Comparison of ENCODE assay signal across 16 cellular contexts in the genomic region with DNA sequence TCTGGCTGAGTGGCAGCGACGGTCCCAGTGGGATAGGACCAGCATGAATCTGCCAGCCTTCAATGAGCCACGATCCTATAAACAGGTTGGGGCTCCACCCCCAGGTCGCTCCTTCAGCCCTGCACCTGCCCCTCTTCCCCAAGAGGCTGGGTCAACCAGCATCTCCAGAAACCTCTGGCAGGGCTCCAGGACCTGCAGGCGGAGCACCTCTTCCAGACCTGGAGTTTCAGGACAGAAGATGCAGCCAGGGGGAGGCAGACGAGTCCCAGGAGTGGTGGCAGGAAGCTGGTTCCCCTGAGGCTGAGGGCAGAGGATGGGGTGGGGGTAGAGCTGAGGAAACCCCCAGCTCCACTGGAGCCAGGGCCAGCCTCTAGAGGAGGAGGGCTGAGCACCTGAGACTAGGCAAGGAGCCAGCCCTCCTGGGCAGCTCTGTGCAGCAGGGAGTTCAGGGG. TPM values are rescaled to one million over a fixed set of nuclear protein-coding genes. Genes with fewer than 3 reads are reported as not detected.
DNase-seq lines count a peak whose midpoint lies in the region; ATAC-seq, FAIRE-seq and TF ChIP-seq lines count a peak whose summit lies in the region.
"Had no signal": no experiment of that assay in that cellular context is flagged by ENCODE, and none has a peak within 500 bp of the region (broad histone marks: within the 10 kb centered on the region; RNA-seq: fewer than 3 reads in every experiment).

A gene with protein sequence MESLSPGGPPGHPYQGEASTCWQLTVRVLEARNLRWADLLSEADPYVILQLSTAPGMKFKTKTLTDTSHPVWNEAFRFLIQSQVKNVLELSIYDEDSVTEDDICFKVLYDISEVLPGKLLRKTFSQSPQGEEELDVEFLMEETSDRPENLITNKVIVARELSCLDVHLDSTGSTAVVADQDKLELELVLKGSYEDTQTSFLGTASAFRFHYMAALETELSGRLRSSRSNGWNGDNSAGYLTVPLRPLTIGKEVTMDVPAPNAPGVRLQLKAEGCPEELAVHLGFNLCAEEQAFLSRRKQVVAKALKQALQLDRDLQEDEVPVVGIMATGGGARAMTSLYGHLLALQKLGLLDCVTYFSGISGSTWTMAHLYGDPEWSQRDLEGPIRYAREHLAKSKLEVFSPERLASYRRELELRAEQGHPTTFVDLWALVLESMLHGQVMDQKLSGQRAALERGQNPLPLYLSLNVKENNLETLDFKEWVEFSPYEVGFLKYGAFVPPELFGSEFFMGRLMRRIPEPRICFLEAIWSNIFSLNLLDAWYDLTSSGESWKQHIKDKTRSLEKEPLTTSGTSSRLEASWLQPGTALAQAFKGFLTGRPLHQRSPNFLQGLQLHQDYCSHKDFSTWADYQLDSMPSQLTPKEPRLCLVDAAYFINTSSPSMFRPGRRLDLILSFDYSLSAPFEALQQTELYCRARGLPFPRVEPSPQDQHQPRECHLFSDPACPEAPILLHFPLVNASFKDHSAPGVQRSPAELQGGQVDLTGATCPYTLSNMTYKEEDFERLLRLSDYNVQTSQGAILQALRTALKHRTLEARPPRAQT (minus strand): TSS at position 51 of the 452 bp plus-strand sequence. CDS start 103 bp downstream, outside the sequence.

- no peak within 1 kb of the TSS for H3K4me2 ChIP-seq in K562 (ENCODE audit: insufficient read depth, low read length)

- no peaks in the 10 kb centered on the region for H3K9me3 ChIP-seq in K562 (replicated peaks; ENCODE audit: control insufficient read depth, insufficient read depth, low read depth, low read length)
- H3K9me3 ChIP-seq in stomach: no peaks in the 10 kb centered on the region

- POLR2A ChIA-PET in K562 (lab: Yijun Ruan, JAX): interaction anchor here (0.6 to 1.6 kb wide), 2 partner anchors 11 to 518 kb away, joined by 3 read pairs; no protein-coding TSS in a partner anchor

- H3K9ac ChIP-seq in K562 (ENCODE audit: insufficient read depth in 1 of 2, low read depth in 2 of 2, low read length in 2 of 2): no peak within 1 kb of the TSS

- no peak for TF ChIP-seq EP300 in K562 (IDR thresholded peaks at IDR 0.05; ENCODE audit: low read length)
- no peak for TF ChIP-seq EP300 in stomach (IDR thresholded peaks at IDR 0.05)

- peak in 2 of 3 experiments; percentile 29 to 52; a peak in 2 of 6 replicates for TF ChIP-seq CTCF in K562 (IDR thresholded peaks at IDR 0.05 in 2 of 3, conservative IDR thresholded peaks at IDR 0.05 in 1 of 3; ENCODE audit: insufficient read depth in 2 of 3, low read depth in 1 of 3, low read length in 3 of 3)
- no peak for TF ChIP-seq CTCF in stomach (IDR thresholded peaks at IDR 0.05)

- CTCF ChIA-PET in K562 (lab: Yijun Ruan, JAX; ENCODE audit: low intra/inter-chr PET ratio): interaction anchor here (0.7 kb wide), 1 partner anchor 40 kb away, joined by 3 read pairs; no protein-coding TSS in a partner anchor

- no peaks in the 10 kb centered on the region for H3K9me1 ChIP-seq in K562 (ENCODE audit: control insufficient read depth, insufficient read depth, low read length)

- BruUV-seq in K562 (replicated peaks; lab: Mats Ljungman, UMichigan): no TSS peak

- H4K20me1 ChIP-seq in K562 (replicated peaks; ENCODE audit: control insufficient read depth, insufficient read depth, low read length): no peaks in the 10 kb centered on the region

- no peak for ATAC-seq in K562
- ATAC-seq in HG03520 (IDR thresholded peaks at IDR 0.05; ENCODE audit: unreplicated experiment): no peak

- in situ Hi-C loops in K562 (cut with MboI): no loop called here

- no peaks in the 10 kb centered on the region for H3K4me1 ChIP-seq in K562 (replicated peaks in 1 of 2; ENCODE audit: control insufficient read depth in 2 of 2, insufficient read depth in 2 of 2, low read length in 2 of 2)
- H3K4me1 ChIP-seq in stomach: peaks cover 2 to 19% (median 17%) of the 10 kb centered on the region in 4 donors

- H3K27ac ChIP-seq in K562 (ENCODE audit: extremely low read depth, low read depth, low read length): no peak within 1 kb of the TSS
- no peak within 1 kb of the TSS for H3K27ac ChIP-seq in stomach
- H3K27ac ChIP-seq: 22Rv1 had no signal

- DNase-seq in DMS 273 (lab: John Stamatoyannopoulos, UW; ENCODE audit: unreplicated experiment) (peak; percentile 10), DMS 273 treated with DMSO at 0.1 percent for 48 hours (lab: John Stamatoyannopoulos, UW) (no peak), NCI-H2081 treated with DMSO at 0.1 percent for 48 hours (lab: John Stamatoyannopoulos, UW) (peak; percentile 50), K562 (ENCODE audit: extremely low read depth in 1 of 4, low spot score in 3 of 4) (no peak), stomach (peak; percentile 27), activated T-cell treated with anti-CD3 and anti-CD28 coated beads for 4 hours (no peak), inferior parietal cortex (ENCODE audit: extremely low spot score) (no peak)
- DNase-seq: activated CD4-positive, CD25-positive, alpha-beta regulatory T cell treated with anti-CD3 and anti-CD28 coated beads, Interleukin-2, amount 50 U/mL, for 72 hours; effector memory CD4-positive, alpha-beta T cell; NCI-H526 had no signal

- intact Hi-C loops in K562 (cut with micrococcal nuclease) (no loop called here), stomach (cut with DNase I; ENCODE audit: low total_unique reads) (no loop called here)

- peaks cover 19 to 51% of the 10 kb centered on the region in 2 experiments; a peak in 3 of 5 replicates for H3K27me3 ChIP-seq in K562 (ENCODE audit: control insufficient read depth in 2 of 2, insufficient read depth in 2 of 2, low read length in 2 of 2)
- H3K27me3 ChIP-seq in stomach: peaks cover 0 to 4% (median 0%) of the 10 kb centered on the region in 3 donors

- H3K79me2 ChIP-seq in K562 (ENCODE audit: control insufficient read depth, insufficient read depth, low read length): no peaks in the 10 kb centered on the region

- peak in 1 of 2 experiments; percentile 22; a peak in 1 of 4 replicates for TF ChIP-seq RAD21 in K562 (CRISPR knock-in tag; conservative IDR thresholded peaks at IDR 0.05 in 1 of 2, IDR thresholded peaks at IDR 0.05 in 1 of 2)

- H3K36me3 ChIP-seq in K562 (ENCODE audit: control insufficient read depth, insufficient read depth, low read length) (no peaks in the 10 kb centered on the region), stomach (no peaks in the 10 kb centered on the region)

- no peak for FAIRE-seq in K562 (lab: Jason Lieb, UNC)

- H3K4me3 ChIP-seq in K562 (no peak within 1 kb of the TSS), stomach (no peak within 1 kb of the TSS)

- 0% methylated on average over 6 of the region's 6 CpGs for WGBS in K562 (ENCODE audit: insufficient coverage, low coverage, missing lambda C conversion rate)
- WGBS in stomach, 5 donors: 60 to 72% (median 63%) methylated on average over 6 of the region's 6 CpGs

- H2AFZ ChIP-seq in K562 (ENCODE audit: low read depth, low read length): no peak within 1 kb of the TSS

- TF ChIP-seq POLR2A in K562 (conservative IDR thresholded peaks at IDR 0.05) (no peak), stomach (IDR thresholded peaks at IDR 0.05) (no peak)

TF ChIP-seq in K562, 482 proteins besides CTCF, POLR2A, EP300 and RAD21:
- TF ChIP-seq NFIC (IDR thresholded peaks at IDR 0.05): peak; percentile 59
- no peak for TF ChIP-seq GATAD2B (IDR thresholded peaks at IDR 0.05; ENCODE audit: borderline replicate concordance)

RNA-seq across cellular contexts. Expression of the gene that starts here (rescaled TPM):
- total RNA-seq in K562 (2011; cell fraction: chromatin; rRNA removed; ENCODE audit: low replicate concordance): not detected in 2 replicates
- not detected in 2 replicates for total RNA-seq in K562 (2011; cell fraction: nucleolus; rRNA removed)
- total RNA-seq in K562 (2011; cell fraction: nucleoplasm; rRNA removed): not detected in 2 replicates
- total RNA-seq in K562 (2014; rRNA removed): not detected in 2 replicates
- total RNA-seq in K562 (2014; rRNA removed; fragmentation: Illumina TruSeq; extraction: Trizol): not detected in 2 replicates
- total RNA-seq in K562 (2015; rRNA removed; fragmentation: Illumina TruSeq; extraction: Trizol): not detected in 2 replicates
- 0.04 TPM in 1 of 2 replicates, not detected in the other for total RNA-seq in K562 (2021)
- 0.04 TPM in 1 of 2 replicates, not detected in the other for polyA plus RNA-seq in K562 (2011; rRNA removed)
- polyA plus RNA-seq in K562 (2011; cell fraction: cytosol; rRNA removed): not detected in 2 replicates
- 0.06 TPM in 1 of 2 replicates, not detected in the other for polyA plus RNA-seq in K562 (2011; cell fraction: nucleus; rRNA removed)
- 0.03 TPM in 1 of 2 replicates, not detected in the other for polyA plus RNA-seq in K562 (2012)
- polyA plus RNA-seq in K562 (2014; fragmentation: Illumina TruSeq; extraction: Trizol): not detected in 2 replicates
- polyA plus RNA-seq in K562 (2014; fragmentation: Nextera tagmentation; extraction: Ambion mirVana): not detected
- not detected in 2 replicates for polyA plus RNA-seq in K562 (2014; rRNA removed)
- polyA minus RNA-seq in K562 (2011; rRNA and poly(A)+ RNA removed): not detected in 2 replicates
- not detected in 2 replicates for polyA minus RNA-seq in K562 (2011; cell fraction: cytosol; rRNA and poly(A)+ RNA removed)
- polyA minus RNA-seq in K562 (2011; cell fraction: nucleus; rRNA and poly(A)+ RNA removed): not detected in 2 replicates
- total RNA-seq in stomach: 1 to 10 TPM in 2 of 5 donors, not detected in 3; 1.2 to 2.9 TPM
- polyA plus RNA-seq in stomach: 1 to 10 TPM in 1 of 3 donors, under 1 TPM in 1, not detected in 1; 0.18 to 3.2 TPM
- total RNA-seq: activated T-helper 2 cell treated with anti-CD3 and anti-CD28 coated beads, Interferon-gamma antibody, Interleukin-2, Interleukin-4, amounts not matched to agents 10 μg/mL and 5 μg/mL and 100 μg/mL, durations not matched to agents 14 hours and 24 hours and 36 hours; glomerular endothelial cell; natural killer cell treated with Interleukin-12 subunit alpha and Interleukin-12 subunit beta and Interleukin-15 and Interleukin-18, amount 100 ng/mL, for 72 hours; skeletal muscle tissue had no signal

Comparison
In these comparisons a context has a peak if more than half of its experiments do, and no peak if none do; other contexts are left out.
1. DNase-seq: peak in DMS 273 (single experiment), NCI-H2081 treated with DMSO at 0.1 percent for 48 hours (single experiment) and stomach (single experiment); none in DMS 273 treated with DMSO at 0.1 percent for 48 hours (single experiment), K562 (0 of 4), activated T-cell treated with anti-CD3 and anti-CD28 coated beads for 4 hours (single experiment) and inferior parietal cortex (single experiment).
2. CTCF ChIP-seq: peak in K562 (2 of 3); none in stomach (0 of 7).